ENCODE assay signal across 39 cellular contexts in genomic region chr12:18813753-18814152, GRCh38.
"Had no signal": no experiment of that assay in that cellular context is flagged by ENCODE, and none has a peak within 500 bp of the region (broad histone marks: within the 10 kb centered on the region; RNA-seq: fewer than 3 reads in every experiment).

No MANE protein-coding gene starts in this region.

- ATAC-seq: activated CD4-positive, alpha-beta T cell treated with anti-CD3 and anti-CD28 coated beads for 36 hours; activated CD8-positive, alpha-beta memory T cell treated with anti-CD3 and anti-CD28 coated beads, Interleukin-2, amount 10 ng/mL, durations not matched to agents 7 days and 5 days; activated CD8-positive, alpha-beta T cell treated with anti-CD3 and anti-CD28 coated beads, Interleukin-2, amount 10 ng/mL, durations not matched to agents 7 days and 5 days; activated naive CD8-positive, alpha-beta T cell treated with anti-CD3 and anti-CD28 coated beads, Interleukin-2, amount 50 U/mL, for 24 hours; esophagus mucosa; foreskin keratinocyte; gastrocnemius medialis; T-helper 17 cell had no signal

- H3K9me3 Mint-ChIP-seq: activated CD4-positive, alpha-beta memory T cell treated with anti-CD3 and anti-CD28 coated beads for 36 hours; activated naive CD4-positive, alpha-beta T cell treated with anti-CD3 and anti-CD28 coated beads for 36 hours; activated naive CD4-positive, alpha-beta T cell treated with anti-CD3 and anti-CD28 coated beads, Interleukin-2, amount 50 U/mL, for 24 hours; activated naive CD8-positive, alpha-beta T cell treated with anti-CD3 and anti-CD28 coated beads for 36 hours; activated T-helper 1 cell treated with anti-CD3 and anti-CD28 coated beads, Interleukin-12 subunit alpha, Interleukin-12 subunit beta, Interleukin-2, Interleukin-4 antibody, amounts not matched to agents 30 ng/mL and 10 ng/mL and 1 ng/mL, durations not matched to agents 14 hours and 24 hours and 36 hours; brain; dendritic cell treated with granulocyte-macrophage colony-stimulating factor and Interleukin-4, amounts not matched to agents 40 ng/mL and 50 ng/mL, for 4 days had no signal

- H3K27me3 Mint-ChIP-seq: activated CD4-positive, alpha-beta memory T cell treated with anti-CD3 and anti-CD28 coated beads for 36 hours; activated CD4-positive, alpha-beta T cell treated with anti-CD3 and anti-CD28 coated beads for 36 hours; activated CD4-positive, alpha-beta T cell treated with anti-CD3 and anti-CD28 coated beads, Interleukin-2, amount 10 ng/mL, durations not matched to agents 24 days and 14 days; activated CD8-positive, alpha-beta memory T cell treated with anti-CD3 and anti-CD28 coated beads, Interleukin-2, amount 10 ng/mL, durations not matched to agents 7 days and 5 days; activated naive CD4-positive, alpha-beta T cell treated with anti-CD3 and anti-CD28 coated beads, Interleukin-2, amount 50 U/mL, for 24 hours; activated naive CD8-positive, alpha-beta T cell treated with anti-CD3 and anti-CD28 coated beads for 36 hours; activated naive CD8-positive, alpha-beta T cell treated with anti-CD3 and anti-CD28 coated beads, Interleukin-2, amount 50 U/mL, for 24 hours; dendritic cell treated with granulocyte-macrophage colony-stimulating factor and Interleukin-4, amounts not matched to agents 40 ng/mL and 50 ng/mL, for 4 days; T-helper 17 cell had no signal

- H3K27me3 ChIP-seq: adrenal gland, ascending aorta, breast epithelium, cardiac muscle cell, colonic mucosa, foreskin keratinocyte, gastrocnemius medialis, heart left ventricle had no signal

- H3K4me3 Mint-ChIP-seq: activated CD4-positive, alpha-beta memory T cell treated with anti-CD3 and anti-CD28 coated beads for 36 hours; activated CD4-positive, alpha-beta T cell treated with anti-CD3 and anti-CD28 coated beads for 36 hours; activated CD4-positive, alpha-beta T cell treated with anti-CD3 and anti-CD28 coated beads, Interleukin-2, amount 10 ng/mL, durations not matched to agents 24 days and 14 days; activated CD8-positive, alpha-beta memory T cell treated with anti-CD3 and anti-CD28 coated beads, Interleukin-2, amount 10 ng/mL, durations not matched to agents 7 days and 5 days; activated CD8-positive, alpha-beta T cell treated with anti-CD3 and anti-CD28 coated beads, Interleukin-2, amount 10 ng/mL, durations not matched to agents 7 days and 5 days; activated naive CD4-positive, alpha-beta T cell treated with anti-CD3 and anti-CD28 coated beads for 36 hours; activated naive CD4-positive, alpha-beta T cell treated with anti-CD3 and anti-CD28 coated beads, Interleukin-2, amount 50 U/mL, for 24 hours; activated naive CD8-positive, alpha-beta T cell treated with anti-CD3 and anti-CD28 coated beads for 36 hours; activated naive CD8-positive, alpha-beta T cell treated with anti-CD3 and anti-CD28 coated beads, Interleukin-2, amount 50 U/mL, for 24 hours; activated T-helper 1 cell treated with anti-CD3 and anti-CD28 coated beads, Interleukin-12 subunit alpha, Interleukin-12 subunit beta, Interleukin-2, Interleukin-4 antibody, amounts not matched to agents 30 ng/mL and 10 ng/mL and 1 ng/mL, durations not matched to agents 14 hours and 24 hours and 36 hours; brain; dendritic cell treated with granulocyte-macrophage colony-stimulating factor and Interleukin-4, amounts not matched to agents 40 ng/mL and 50 ng/mL, for 4 days; endodermal cell; T-helper 17 cell; T-helper 2 cell treated with Interferon-gamma antibody and Interleukin-4, amounts not matched to agents 5 μg/mL and 100 μg/mL, for 36 hours had no signal

- H3K27ac ChIP-seq: adrenal gland, ascending aorta, breast epithelium, cardiac muscle cell, colonic mucosa, dorsolateral prefrontal cortex, foreskin keratinocyte, gastrocnemius medialis, heart left ventricle had no signal

- H3K4me1 ChIP-seq: adrenal gland, ascending aorta, breast epithelium, colonic mucosa, foreskin keratinocyte, gastrocnemius medialis had no signal

- H3K27ac Mint-ChIP-seq: activated CD4-positive, alpha-beta memory T cell treated with anti-CD3 and anti-CD28 coated beads for 36 hours; activated CD4-positive, alpha-beta T cell treated with anti-CD3 and anti-CD28 coated beads for 36 hours; activated CD4-positive, alpha-beta T cell treated with anti-CD3 and anti-CD28 coated beads, Interleukin-2, amount 10 ng/mL, durations not matched to agents 24 days and 14 days; activated CD8-positive, alpha-beta memory T cell treated with anti-CD3 and anti-CD28 coated beads, Interleukin-2, amount 10 ng/mL, durations not matched to agents 7 days and 5 days; activated CD8-positive, alpha-beta T cell treated with anti-CD3 and anti-CD28 coated beads, Interleukin-2, amount 10 ng/mL, durations not matched to agents 7 days and 5 days; activated naive CD4-positive, alpha-beta T cell treated with anti-CD3 and anti-CD28 coated beads for 36 hours; activated naive CD4-positive, alpha-beta T cell treated with anti-CD3 and anti-CD28 coated beads, Interleukin-2, amount 50 U/mL, for 24 hours; activated naive CD8-positive, alpha-beta T cell treated with anti-CD3 and anti-CD28 coated beads for 36 hours; activated naive CD8-positive, alpha-beta T cell treated with anti-CD3 and anti-CD28 coated beads, Interleukin-2, amount 50 U/mL, for 24 hours; activated T-helper 1 cell treated with anti-CD3 and anti-CD28 coated beads, Interleukin-12 subunit alpha, Interleukin-12 subunit beta, Interleukin-2, Interleukin-4 antibody, amounts not matched to agents 30 ng/mL and 10 ng/mL and 1 ng/mL, durations not matched to agents 14 hours and 24 hours and 36 hours; activated T-helper 2 cell treated with anti-CD3 and anti-CD28 coated beads, Interferon-gamma antibody, Interleukin-2, Interleukin-4, amounts not matched to agents 10 μg/mL and 5 μg/mL and 100 μg/mL, durations not matched to agents 14 hours and 24 hours and 36 hours; brain; dendritic cell treated with granulocyte-macrophage colony-stimulating factor and Interleukin-4, amounts not matched to agents 40 ng/mL and 50 ng/mL, for 4 days; endodermal cell; T-helper 17 cell; T-helper 2 cell treated with Interferon-gamma antibody and Interleukin-4, amounts not matched to agents 5 μg/mL and 100 μg/mL, for 36 hours had no signal

- H3K4me3 ChIP-seq: adrenal gland, ascending aorta, breast epithelium, cardiac muscle cell, colonic mucosa, dorsolateral prefrontal cortex, gastrocnemius medialis, heart left ventricle had no signal

- H3K36me3 ChIP-seq: adrenal gland, ascending aorta, breast epithelium, cardiac muscle cell, colonic mucosa, gastrocnemius medialis, heart left ventricle had no signal

- H3K4me1 Mint-ChIP-seq: activated CD4-positive, alpha-beta T cell treated with anti-CD3 and anti-CD28 coated beads for 36 hours; activated CD4-positive, alpha-beta T cell treated with anti-CD3 and anti-CD28 coated beads, Interleukin-2, amount 10 ng/mL, durations not matched to agents 24 days and 14 days; activated CD8-positive, alpha-beta memory T cell treated with anti-CD3 and anti-CD28 coated beads, Interleukin-2, amount 10 ng/mL, durations not matched to agents 7 days and 5 days; activated naive CD4-positive, alpha-beta T cell treated with anti-CD3 and anti-CD28 coated beads, Interleukin-2, amount 50 U/mL, for 24 hours; activated naive CD8-positive, alpha-beta T cell treated with anti-CD3 and anti-CD28 coated beads for 36 hours; activated naive CD8-positive, alpha-beta T cell treated with anti-CD3 and anti-CD28 coated beads, Interleukin-2, amount 50 U/mL, for 24 hours; T-helper 17 cell had no signal

- H3K36me3 Mint-ChIP-seq: activated CD4-positive, alpha-beta memory T cell treated with anti-CD3 and anti-CD28 coated beads for 36 hours; activated CD8-positive, alpha-beta memory T cell treated with anti-CD3 and anti-CD28 coated beads, Interleukin-2, amount 10 ng/mL, durations not matched to agents 7 days and 5 days; activated naive CD4-positive, alpha-beta T cell treated with anti-CD3 and anti-CD28 coated beads, Interleukin-2, amount 50 U/mL, for 24 hours; activated naive CD8-positive, alpha-beta T cell treated with anti-CD3 and anti-CD28 coated beads for 36 hours; brain had no signal

- H3K9me3 ChIP-seq: adrenal gland, ascending aorta, breast epithelium, colonic mucosa, gastrocnemius medialis, heart left ventricle had no signal

- DNase-seq: activated CD4-positive, alpha-beta memory T cell treated with anti-CD3 and anti-CD28 coated beads for 36 hours; activated CD4-positive, alpha-beta T cell treated with anti-CD3 and anti-CD28 coated beads for 36 hours; activated CD4-positive, alpha-beta T cell treated with anti-CD3 and anti-CD28 coated beads, Interleukin-2, amount 10 ng/mL, durations not matched to agents 24 days and 14 days; activated CD4-positive, CD25-positive, alpha-beta regulatory T cell; activated CD4-positive, CD25-positive, alpha-beta regulatory T cell treated with anti-CD3 and anti-CD28 coated beads, Interleukin-2, amount 50 U/mL, for 72 hours; activated CD8-positive, alpha-beta memory T cell treated with anti-CD3 and anti-CD28 coated beads, Interleukin-2, amount 10 ng/mL, durations not matched to agents 7 days and 5 days; activated CD8-positive, alpha-beta memory T cell treated with anti-CD3 and anti-CD28 coated beads, Interleukin-2, amount 50 U/mL, for 4 hours; activated CD8-positive, alpha-beta T cell treated with anti-CD3 and anti-CD28 coated beads, Interleukin-2, amount 10 ng/mL, durations not matched to agents 7 days and 5 days; activated effector memory CD4-positive, alpha-beta T cell treated with anti-CD3 and anti-CD28 coated beads, Interleukin-2, amount 50 U/mL, for 16 hours; activated naive CD4-positive, alpha-beta T cell treated with anti-CD3 and anti-CD28 coated beads for 36 hours; activated naive CD8-positive, alpha-beta T cell treated with anti-CD3 and anti-CD28 coated beads for 36 hours; activated naive CD8-positive, alpha-beta T cell treated with anti-CD3 and anti-CD28 coated beads, Interleukin-2, amount 50 U/mL, for 24 hours; activated T-cell treated with anti-CD3 and anti-CD28 coated beads, Interleukin-2, amount 50 U/mL, for 1 hour; activated T-cell treated with anti-CD3 and anti-CD28 coated beads, Interleukin-2, amount 50 U/mL, for 48 hours; adrenal gland; amygdala; central memory CD4-positive, alpha-beta T cell; cerebellar nuclear complex; colonic mucosa; dorsolateral prefrontal cortex; effector memory CD4-positive, alpha-beta T cell; endodermal cell; foreskin keratinocyte; gastrocnemius medialis; glutamatergic neuron; heart left ventricle; T-helper 1 cell; T-helper 17 cell; T1000 had no signal
